ENCODE assay signal across 27 cellular contexts in genomic region chr18:57063601-57064000, GRCh38.
"Had no signal": no experiment of that assay in that cellular context is flagged by ENCODE, and none has a peak within 500 bp of the region (broad histone marks: within the 10 kb centered on the region; RNA-seq: fewer than 3 reads in every experiment).

No MANE protein-coding gene starts in this region.

- H3K27ac Mint-ChIP-seq: activated CD4-positive, alpha-beta T cell treated with anti-CD3 and anti-CD28 coated beads, Interleukin-2, amount 10 ng/mL, durations not matched to agents 24 days and 14 days; activated CD8-positive, alpha-beta T cell treated with anti-CD3 and anti-CD28 coated beads for 36 hours; activated naive CD4-positive, alpha-beta T cell treated with anti-CD3 and anti-CD28 coated beads, Interleukin-2, amount 50 U/mL, for 24 hours; activated naive CD8-positive, alpha-beta T cell treated with anti-CD3 and anti-CD28 coated beads, Interleukin-2, amount 10 ng/mL, durations not matched to agents 7 days and 5 days; activated T-cell treated with anti-CD3 and anti-CD28 coated beads, Interleukin-2, amount 50 U/mL, for 72 hours; activated T-helper 17 cell treated with anti-CD3 and anti-CD28 coated beads, Interleukin-2, amount 50 U/mL, for 72 hours had no signal

- H3K4me1 ChIP-seq: ascending aorta, Peyer's patch had no signal

- H3K27me3 Mint-ChIP-seq: activated CD4-positive, alpha-beta T cell treated with anti-CD3 and anti-CD28 coated beads, Interleukin-2, amount 10 ng/mL, durations not matched to agents 24 days and 14 days had no signal

- H3K9me3 ChIP-seq: ascending aorta, Peyer's patch had no signal

- H3K27me3 ChIP-seq: ascending aorta, cardiac muscle cell, Peyer's patch had no signal

- DNase-seq: activated CD4-positive, alpha-beta T cell treated with anti-CD3 and anti-CD28 coated beads, Interleukin-2, amount 10 ng/mL, durations not matched to agents 24 days and 14 days; activated CD4-positive, alpha-beta T cell treated with anti-CD3 and anti-CD28 coated beads, Interleukin-2, amount 50 U/mL, for 4 hours; activated CD8-positive, alpha-beta T cell treated with anti-CD3 and anti-CD28 coated beads for 36 hours; activated effector memory CD4-positive, alpha-beta T cell treated with anti-CD3 and anti-CD28 coated beads, Interleukin-2, amount 50 U/mL, for 16 hours; activated naive CD4-positive, alpha-beta T cell; activated naive CD8-positive, alpha-beta T cell treated with anti-CD3 and anti-CD28 coated beads, Interleukin-2, amount 10 ng/mL, durations not matched to agents 7 days and 5 days; activated T-cell treated with anti-CD3 and anti-CD28 coated beads, Interleukin-2, amount 50 U/mL, for 1 hour; activated T-cell treated with anti-CD3 and anti-CD28 coated beads, Interleukin-2, amount 50 U/mL, for 72 hours; amygdala; Karpas-422; NCI-H1105 treated with DMSO at 0.1 percent for 48 hours; NCI-H1436; NCI-H1930; NCI-H2081 treated with DMSO at 0.1 percent for 48 hours; NCI-H226; NK-92 treated with Interleukin-12 subunit alpha and Interleukin-12 subunit beta, amount 100 ng/mL, for 24 hours; PC-3; Peyer's patch; SIG-M5; T1000 had no signal

- ATAC-seq: activated CD8-positive, alpha-beta T cell treated with anti-CD3 and anti-CD28 coated beads for 36 hours; activated T-cell treated with anti-CD3 and anti-CD28 coated beads, Interleukin-2, amount 50 U/mL, for 72 hours; activated T-helper 17 cell treated with anti-CD3 and anti-CD28 coated beads, Interleukin-2, amount 50 U/mL, for 72 hours; PC-3; Right ventricle myocardium inferior had no signal

- H3K4me3 ChIP-seq: ascending aorta, cardiac muscle cell, Peyer's patch had no signal

- H3K4me1 Mint-ChIP-seq: activated CD4-positive, alpha-beta T cell treated with anti-CD3 and anti-CD28 coated beads, Interleukin-2, amount 10 ng/mL, durations not matched to agents 24 days and 14 days; activated naive CD4-positive, alpha-beta T cell treated with anti-CD3 and anti-CD28 coated beads, Interleukin-2, amount 50 U/mL, for 24 hours; activated T-helper 17 cell treated with anti-CD3 and anti-CD28 coated beads, Interleukin-2, amount 50 U/mL, for 72 hours; central memory CD8-positive, alpha-beta T cell had no signal

- H3K36me3 ChIP-seq: ascending aorta, cardiac muscle cell, Peyer's patch had no signal

- H3K27ac ChIP-seq: ascending aorta, cardiac muscle cell, Peyer's patch, RWPE1 had no signal

- H3K4me3 Mint-ChIP-seq: activated CD4-positive, alpha-beta T cell treated with anti-CD3 and anti-CD28 coated beads, Interleukin-2, amount 10 ng/mL, durations not matched to agents 24 days and 14 days; activated CD8-positive, alpha-beta T cell treated with anti-CD3 and anti-CD28 coated beads for 36 hours; activated naive CD4-positive, alpha-beta T cell treated with anti-CD3 and anti-CD28 coated beads, Interleukin-2, amount 50 U/mL, for 24 hours; activated naive CD8-positive, alpha-beta T cell treated with anti-CD3 and anti-CD28 coated beads, Interleukin-2, amount 10 ng/mL, durations not matched to agents 7 days and 5 days; activated T-cell treated with anti-CD3 and anti-CD28 coated beads, Interleukin-2, amount 50 U/mL, for 72 hours; activated T-helper 17 cell treated with anti-CD3 and anti-CD28 coated beads, Interleukin-2, amount 50 U/mL, for 72 hours; central memory CD8-positive, alpha-beta T cell had no signal

- H3K9me3 Mint-ChIP-seq: activated CD4-positive, alpha-beta T cell treated with anti-CD3 and anti-CD28 coated beads, Interleukin-2, amount 10 ng/mL, durations not matched to agents 24 days and 14 days; activated CD8-positive, alpha-beta T cell treated with anti-CD3 and anti-CD28 coated beads for 36 hours; activated naive CD4-positive, alpha-beta T cell treated with anti-CD3 and anti-CD28 coated beads, Interleukin-2, amount 50 U/mL, for 24 hours; activated naive CD8-positive, alpha-beta T cell treated with anti-CD3 and anti-CD28 coated beads, Interleukin-2, amount 10 ng/mL, durations not matched to agents 7 days and 5 days; activated T-cell treated with anti-CD3 and anti-CD28 coated beads, Interleukin-2, amount 50 U/mL, for 72 hours; activated T-helper 17 cell treated with anti-CD3 and anti-CD28 coated beads, Interleukin-2, amount 50 U/mL, for 72 hours; central memory CD8-positive, alpha-beta T cell had no signal

- H3K36me3 Mint-ChIP-seq: activated naive CD4-positive, alpha-beta T cell treated with anti-CD3 and anti-CD28 coated beads, Interleukin-2, amount 50 U/mL, for 24 hours; activated naive CD8-positive, alpha-beta T cell treated with anti-CD3 and anti-CD28 coated beads, Interleukin-2, amount 10 ng/mL, durations not matched to agents 7 days and 5 days had no signal
